18 cellular contexts compared by ENCODE assay signal in genomic region chr7:29416906-29417305, GRCh38.
DNase-seq lines count a peak whose midpoint lies in the region; ATAC-seq and TF ChIP-seq lines count a peak whose summit lies in the region.
"Had no signal": no experiment of that assay in that cellular context is flagged by ENCODE, and none has a peak within 500 bp of the region (broad histone marks: within the 10 kb centered on the region; RNA-seq: fewer than 3 reads in every experiment).

No MANE protein-coding gene starts in this region.

- H4K91ac ChIP-seq in neuronal stem cell (ENCODE audit: low read depth, low read length, poor library complexity) = no peak overlapping the region

- H3K79me1 ChIP-seq in neuronal stem cell (ENCODE audit: low read depth, low read length) = no peaks in the 10 kb centered on the region

- H3K4me3 ChIP-seq in GM23338 = no peak overlapping the region
- no peak overlapping the region for H3K4me3 ChIP-seq in neuronal stem cell (ENCODE audit: low read length in 2 of 2)
- H3K4me3 ChIP-seq: BLaER1 treated with 17β-estradiol and CSF1 and Interleukin-3, amounts not matched to agents 10 nM and 100 nM; GM12878 had no signal

- no peaks in the 10 kb centered on the region for H3F3A ChIP-seq in GM23338 (replicated peaks; ENCODE audit: low read depth)

- H2BK120ac ChIP-seq in neuronal stem cell (ENCODE audit: low read depth, low read length) = no peak overlapping the region

- H2AK5ac ChIP-seq in neuronal stem cell (ENCODE audit: low read depth, low read length) = no peak overlapping the region

- no peaks in the 10 kb centered on the region for H3K9me2 ChIP-seq in GM23338 (ENCODE audit: insufficient read depth)

- peak; percentile 63 for ATAC-seq in GM23338
- no peak for ATAC-seq in GM18519 (IDR thresholded peaks at IDR 0.05; ENCODE audit: low FRiP score, unreplicated experiment)
- ATAC-seq: CD8-positive, alpha-beta T cell; GM12878 had no signal

- no peak overlapping the region for H3K27ac Mint-ChIP-seq in GM23338
- H3K27ac Mint-ChIP-seq: CD4-positive, alpha-beta T cell; CD8-positive, alpha-beta T cell had no signal

- H3K36me3 ChIP-seq in GM23338 (ENCODE audit: insufficient read depth) (no peaks in the 10 kb centered on the region), neuronal stem cell (replicated peaks in 1 of 2; ENCODE audit: control insufficient read depth in 2 of 2, insufficient read depth in 2 of 2, low read length in 2 of 2) (no peaks in the 10 kb centered on the region)
- H3K36me3 ChIP-seq: BLaER1 treated with 17β-estradiol and CSF1 and Interleukin-3, amounts not matched to agents 10 nM and 100 nM had no signal

- H3K4me1 ChIP-seq in GM23338 (ENCODE audit: insufficient read depth) (no peaks in the 10 kb centered on the region), neuronal stem cell (ENCODE audit: control insufficient read depth in 2 of 2, insufficient read depth in 1 of 2, low read depth in 1 of 2, low read length in 2 of 2) (peaks cover 0 to 2% of the 10 kb centered on the region in 2 donors)

- H4K8ac ChIP-seq in neuronal stem cell (ENCODE audit: low read depth, low read length) = no peak overlapping the region

- WGBS in neuronal stem cell (ENCODE audit: extremely low coverage in 2 of 2, insufficient read length in 2 of 2, insufficient replicate concordance in 1 of 2), 2 donors = no CpG with 5 or more reads among the region's 9 CpGs

- no peak overlapping the region for H3K23ac ChIP-seq in neuronal stem cell (ENCODE audit: low read depth, low read length, poor library complexity)

- no peak overlapping the region for H3K4ac ChIP-seq in neuronal stem cell (ENCODE audit: low read length)

- in situ Hi-C loops in G401 (cut with HindIII; ENCODE audit: low sequenced_read_pairs) = no loop called here

- peak overlapping the region; percentile 9 for H3K9ac ChIP-seq in neuronal stem cell (ENCODE audit: low read depth, low read length, poor library complexity)
- H3K9ac ChIP-seq: BLaER1 treated with 17β-estradiol and CSF1 and Interleukin-3, amounts not matched to agents 10 nM and 100 nM had no signal

- H3K18ac ChIP-seq in neuronal stem cell (ENCODE audit: low read length) = no peak overlapping the region

- H2AFZ ChIP-seq in GM23338 = no peak overlapping the region
- H2AFZ ChIP-seq in neuronal stem cell (ENCODE audit: low read length) = no peak overlapping the region

- H2BK12ac ChIP-seq in neuronal stem cell (ENCODE audit: low read length) = no peak overlapping the region

- H4K20me1 ChIP-seq in GM23338 (replicated peaks; ENCODE audit: insufficient read depth) = no peaks in the 10 kb centered on the region
- H4K20me1 ChIP-seq: BLaER1 treated with 17β-estradiol and CSF1 and Interleukin-3, amounts not matched to agents 10 nM and 100 nM had no signal

- no peaks in the 10 kb centered on the region for H3K79me2 ChIP-seq in GM23338 (replicated peaks; ENCODE audit: insufficient read depth)

- H3K4me2 ChIP-seq in GM23338 (no peak overlapping the region), neuronal stem cell (ENCODE audit: insufficient read depth, low read length, poor library complexity, severe bottlenecking) (no peak overlapping the region)
- H3K4me2 ChIP-seq: BLaER1 treated with 17β-estradiol and CSF1 and Interleukin-3, amounts not matched to agents 10 nM and 100 nM had no signal

- no peaks in the 10 kb centered on the region for H3K27me3 Mint-ChIP-seq in GM23338 (ENCODE audit: insufficient read depth, low read depth, poor library complexity)
- H3K27me3 Mint-ChIP-seq: CD4-positive, alpha-beta T cell had no signal

- H3K9me3 ChIP-seq in neuronal stem cell (replicated peaks in 1 of 2; ENCODE audit: control insufficient read depth in 2 of 2, insufficient read depth in 1 of 2, low read depth in 1 of 2, low read length in 2 of 2) = no peaks in the 10 kb centered on the region
- H3K9me3 ChIP-seq: BLaER1 treated with 17β-estradiol and CSF1 and Interleukin-3, amounts not matched to agents 10 nM and 100 nM; Caco-2 had no signal

- 0 out of 3 replicates have a peak, but pooled peaks cover 5% of the 10 kb centered on the region for H3K4me1 Mint-ChIP-seq in GM23338

- no peak overlapping the region for H3K4me3 Mint-ChIP-seq in GM23338
- H3K4me3 Mint-ChIP-seq: CD4-positive, alpha-beta T cell; CD8-positive, alpha-beta T cell had no signal

- no peak for TF ChIP-seq CTCF in GM23338 (conservative IDR thresholded peaks at IDR 0.05; ENCODE audit: low read depth in 2 of 2)

- H2BK15ac ChIP-seq in neuronal stem cell (ENCODE audit: low read length) = no peak overlapping the region

- H2BK5ac ChIP-seq in neuronal stem cell (ENCODE audit: low read length) = no peak overlapping the region

- no peaks in the 10 kb centered on the region for H3K9me3 Mint-ChIP-seq in GM23338
- H3K9me3 Mint-ChIP-seq: CD4-positive, alpha-beta T cell; CD8-positive, alpha-beta T cell had no signal

- DNase-seq in G401 (ENCODE audit: low spot score) = peak; percentile 70
- DNase-seq in GM23338 (ENCODE audit: low spot score) = peak; percentile 29
- peak; percentile 43 for DNase-seq in cerebellum (ENCODE audit: low spot score)
- no peak for DNase-seq in neuronal stem cell (ENCODE audit: low spot score)
- no peak for DNase-seq in NCI-H1048 (lab: John Stamatoyannopoulos, UW)
- DNase-seq in activated naive CD4-positive, alpha-beta T cell treated with anti-CD3 and anti-CD28 coated beads, Interleukin-2, amount 50 U/mL, for 16 hours = no peak
- DNase-seq: 8988T; ACHN; Caco-2; Calu3; CD4-positive, alpha-beta T cell; CD8-positive, alpha-beta T cell; DMS79 treated with DMSO at 0.1 percent for 48 hours; GDM1 had no signal

- H3K36me3 Mint-ChIP-seq in GM23338 (ENCODE audit: low read depth) = no peaks in the 10 kb centered on the region
- H3K36me3 Mint-ChIP-seq: CD8-positive, alpha-beta T cell had no signal

- H3K27me3 ChIP-seq in GM23338 (ENCODE audit: insufficient read depth) (no peaks in the 10 kb centered on the region), neuronal stem cell (ENCODE audit: control insufficient read depth in 3 of 3, insufficient read depth in 3 of 3, low read depth in 1 of 3, low read length in 3 of 3) (no peaks in the 10 kb centered on the region)
- H3K27me3 ChIP-seq: BLaER1 treated with 17β-estradiol and CSF1 and Interleukin-3, amounts not matched to agents 10 nM and 100 nM had no signal

- H3K27ac ChIP-seq in GM23338 (ENCODE audit: low read depth) (no peak overlapping the region), neuronal stem cell (replicated peaks; ENCODE audit: low read length) (no peak overlapping the region)
- H3K27ac ChIP-seq: BLaER1 treated with 17β-estradiol and CSF1 and Interleukin-3, amounts not matched to agents 10 nM and 100 nM; C4-2B had no signal

- H3K14ac ChIP-seq in neuronal stem cell (ENCODE audit: low read length) = no peak overlapping the region

TF ChIP-seq in GM23338, 12 proteins besides CTCF, POLR2A, EP300 and RAD21 (continues in another document):
- TF ChIP-seq STAT1 (IDR thresholded peaks at IDR 0.05; ENCODE audit: unreplicated experiment) (no peak), NANOG (IDR thresholded peaks at IDR 0.05; ENCODE audit: borderline replicate concordance) (no peak)

Comparison
In these comparisons a context has a peak if more than half of its experiments do, and no peak if none do; other contexts are left out.
1. DNase-seq: peak in G401 (single experiment), GM23338 (single experiment) and cerebellum (single experiment); none in neuronal stem cell (single experiment), NCI-H1048 (single experiment) and activated naive CD4-positive, alpha-beta T cell treated with anti-CD3 and anti-CD28 coated beads, Interleukin-2, amount 50 U/mL, for 16 hours (single experiment).